8 cellular contexts compared by ENCODE assay signal in genomic region chr6:11092654-11093053, GRCh38. TPM values are rescaled to one million over a fixed set of nuclear protein-coding genes. Genes with fewer than 3 reads are reported as not detected.
DNase-seq lines count a peak whose midpoint lies in the region; ATAC-seq, FAIRE-seq and TF ChIP-seq lines count a peak whose summit lies in the region.

No MANE protein-coding gene starts in this region.

- peak overlapping the region; percentile 98 for H3K4me2 ChIP-seq in astrocyte (ENCODE audit: low read length)

- H3K4me3 ChIP-seq in astrocyte (ENCODE audit: insufficient read depth, low read depth, low read length), result peak overlapping the region; percentile 88
- H3K4me3 ChIP-seq in lower lobe of right lung, result peak overlapping the region; percentile 97
- peak overlapping the region in 3 of 4 donors; percentile 64 to 100 (median 99) for H3K4me3 ChIP-seq in transverse colon

- H3K79me2 ChIP-seq in astrocyte (ENCODE audit: insufficient read depth, low read length), result peaks cover 39% of the 10 kb centered on the region

- H3K27ac Mint-ChIP-seq in activated naive CD4-positive, alpha-beta T cell treated with anti-CD3 and anti-CD28 coated beads, Interleukin-2, amount 10 ng/mL, durations not matched to agents 7 days and 5 days, result peak overlapping the region; percentile 95
- H3K27ac Mint-ChIP-seq in astrocyte (ENCODE audit: unreplicated experiment), result peak overlapping the region; percentile 77

- peak overlapping the region; percentile 98 for H3K9ac ChIP-seq in astrocyte (ENCODE audit: low read length)

- in situ Hi-C loops in transverse colon (cut with MboI; ENCODE audit: low pct_ligation_motif_present in 1 of 4, low pct_unique_long_range_greater_than_20kb in 1 of 4, low sequenced_read_pairs in 3 of 4), result no loop called here

- H3K9me3 ChIP-seq in astrocyte (ENCODE audit: insufficient read depth, low read depth, low read length), result no peaks in the 10 kb centered on the region
- no peaks in the 10 kb centered on the region for H3K9me3 ChIP-seq in lower lobe of right lung
- no peaks in the 10 kb centered on the region for H3K9me3 ChIP-seq in transverse colon

- H3K36me3 Mint-ChIP-seq in activated naive CD4-positive, alpha-beta T cell treated with anti-CD3 and anti-CD28 coated beads, Interleukin-2, amount 10 ng/mL, durations not matched to agents 7 days and 5 days, result peaks cover 7% of the 10 kb centered on the region
- H3K36me3 Mint-ChIP-seq in astrocyte (ENCODE audit: low read depth, unreplicated experiment), result peaks cover 3% of the 10 kb centered on the region

- peak overlapping the region; percentile 99 for H2AFZ ChIP-seq in astrocyte (ENCODE audit: low read depth, low read length)

- CTCF ChIA-PET in activated naive CD4-positive, alpha-beta T cell treated with anti-CD3 and anti-CD28 coated beads, Interleukin-2, amount 10 ng/mL, durations not matched to agents 7 days and 5 days (lab: Charles Lee), result interaction anchor here (1.2 kb wide), 1 partner anchor 404 kb away, joined by 4 read pairs; no protein-coding TSS in a partner anchor

- H3K27ac ChIP-seq in astrocyte (ENCODE audit: low read depth, low read length) (peak overlapping the region; percentile 97), lower lobe of right lung (peak overlapping the region; percentile 98), transverse colon (peak overlapping the region; percentile 94 to 100 (median 99))

- H3K27me3 Mint-ChIP-seq in activated naive CD4-positive, alpha-beta T cell treated with anti-CD3 and anti-CD28 coated beads, Interleukin-2, amount 10 ng/mL, durations not matched to agents 7 days and 5 days, result no peaks in the 10 kb centered on the region
- H3K27me3 Mint-ChIP-seq in astrocyte (ENCODE audit: low read depth, unreplicated experiment), result no peaks in the 10 kb centered on the region

- no peak for TF ChIP-seq EP300 in transverse colon (IDR thresholded peaks at IDR 0.05; ENCODE audit: low read depth)

- intact Hi-C loops in lower lobe of right lung (cut with DNase I), result no loop called here
- intact Hi-C loops in transverse colon (cut with DNase I; ENCODE audit: low total_unique reads), result no loop called here

- DNase-seq in activated naive CD4-positive, alpha-beta T cell treated with anti-CD3 and anti-CD28 coated beads, Interleukin-2, amount 10 ng/mL, durations not matched to agents 7 days and 5 days, result no peak
- no peak for DNase-seq in activated naive CD4-positive, alpha-beta T cell (lab: John Stamatoyannopoulos, UW)
- DNase-seq in astrocyte (ENCODE audit: low read depth) (no peak), lower lobe of right lung (no peak), transverse colon (no peak)

- H4K20me1 ChIP-seq in astrocyte (ENCODE audit: insufficient read depth, low read length), result peaks cover 30% of the 10 kb centered on the region

- ATAC-seq in lower lobe of right lung, result no peak
- no peak for ATAC-seq in HG02642 (IDR thresholded peaks at IDR 0.05; ENCODE audit: poor library complexity, unreplicated experiment)
- ATAC-seq in HG02885 (IDR thresholded peaks at IDR 0.05; ENCODE audit: poor library complexity, unreplicated experiment), result no peak
- ATAC-seq in GM19324 (IDR thresholded peaks at IDR 0.05; ENCODE audit: low FRiP score, unreplicated experiment), result no peak

- H3K4me1 Mint-ChIP-seq in activated naive CD4-positive, alpha-beta T cell treated with anti-CD3 and anti-CD28 coated beads, Interleukin-2, amount 10 ng/mL, durations not matched to agents 7 days and 5 days, result peaks cover 27% of the 10 kb centered on the region
- peaks cover 7% of the 10 kb centered on the region for H3K4me1 Mint-ChIP-seq in astrocyte (ENCODE audit: low read depth, unreplicated experiment)

- TF ChIP-seq CTCF in astrocyte (IDR thresholded peaks at IDR 0.05; ENCODE audit: insufficient read depth, low read depth, low read length), result no peak
- TF ChIP-seq CTCF in lower lobe of right lung (IDR thresholded peaks at IDR 0.05), result no peak
- no peak for TF ChIP-seq CTCF in transverse colon (IDR thresholded peaks at IDR 0.05)

- H3K36me3 ChIP-seq in astrocyte (ENCODE audit: insufficient read depth, low read length) (no peaks in the 10 kb centered on the region), lower lobe of right lung (no peaks in the 10 kb centered on the region), transverse colon (no peaks in the 10 kb centered on the region)

- H3K27me3 ChIP-seq in astrocyte (ENCODE audit: insufficient read depth, low read length), result no peaks in the 10 kb centered on the region
- H3K27me3 ChIP-seq in lower lobe of right lung (ENCODE audit: low read depth), result no peaks in the 10 kb centered on the region
- H3K27me3 ChIP-seq in transverse colon, result no peaks in the 10 kb centered on the region

- H3K4me3 Mint-ChIP-seq in activated naive CD4-positive, alpha-beta T cell treated with anti-CD3 and anti-CD28 coated beads, Interleukin-2, amount 10 ng/mL, durations not matched to agents 7 days and 5 days, result peak overlapping the region; percentile 81
- peak overlapping the region; percentile 95 for H3K4me3 Mint-ChIP-seq in astrocyte (ENCODE audit: unreplicated experiment)

- no peaks in the 10 kb centered on the region for H3K9me3 Mint-ChIP-seq in activated naive CD4-positive, alpha-beta T cell treated with anti-CD3 and anti-CD28 coated beads, Interleukin-2, amount 10 ng/mL, durations not matched to agents 7 days and 5 days
- H3K9me3 Mint-ChIP-seq in astrocyte (ENCODE audit: unreplicated experiment), result no peaks in the 10 kb centered on the region

- WGBS in transverse colon (ENCODE audit: low coverage in 1 of 2), 2 donors, result 0 to 7% methylated on average over 1 of the region's 1 CpG

- H3K4me1 ChIP-seq in astrocyte (ENCODE audit: insufficient read depth, low read length) (peaks cover 18% of the 10 kb centered on the region), lower lobe of right lung (peaks cover 24% of the 10 kb centered on the region), transverse colon (peaks cover 4 to 21% (median 14%) of the 10 kb centered on the region in 4 donors)

- FAIRE-seq in astrocyte (lab: Jason Lieb, UNC), result no peak

- TF ChIP-seq POLR2A in transverse colon (IDR thresholded peaks at IDR 0.05), result no peak

RNA-seq across cellular contexts. Expression of gene SMIM13, which starts 1.0 kb away (rescaled TPM):
- total RNA-seq in astrocyte (23.7 and 24.2 TPM in 2 replicates), lower lobe of right lung (7.9 TPM), transverse colon (10 to 100 TPM in 1 of 4 donors, 1 to 10 TPM in 3; 5.7 to 33.8 (median 6.7) TPM)

RNA-seq across cellular contexts. Expression of gene ERVFRD-1, which starts 18.9 kb away (rescaled TPM):
- total RNA-seq in astrocyte, result not detected in 2 replicates
- 0.65 TPM for total RNA-seq in lower lobe of right lung
- not detected for total RNA-seq in transverse colon

RNA-seq across cellular contexts. Expression of gene ELOVL2, which starts 48.5 kb away (rescaled TPM):
- total RNA-seq in astrocyte (4.6 and 5.7 TPM in 2 replicates), lower lobe of right lung (0.21 TPM), transverse colon (under 1 TPM in 2 of 4 donors, not detected in 2; 0.14 to 0.16 TPM)
